ENCODE assay signal across 8 cellular contexts in the genomic region with DNA sequence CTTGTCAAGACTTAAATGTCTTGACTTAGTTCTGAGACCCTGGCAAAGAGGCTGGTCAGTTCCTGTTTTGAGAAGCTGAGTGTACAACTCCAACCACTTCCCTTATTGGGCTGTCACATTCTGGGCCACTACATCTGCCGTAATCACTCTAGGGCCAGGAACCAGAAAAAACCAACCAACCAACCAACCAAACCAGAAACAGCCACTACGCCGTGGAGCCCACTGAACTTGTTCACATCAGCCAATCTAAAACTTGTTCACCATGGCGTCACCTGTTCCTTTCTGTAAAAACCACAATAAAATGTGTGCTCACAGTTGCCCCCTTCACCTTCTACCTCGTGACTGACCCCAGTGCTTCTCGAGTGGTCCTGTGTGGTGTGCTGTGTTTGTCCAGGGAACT.
DNase-seq lines count a peak whose midpoint lies in the region; ATAC-seq and TF ChIP-seq lines count a peak whose summit lies in the region.

No MANE protein-coding gene starts in this region.

- WGBS in testis, 2 donors, result 85 to 92% methylated on average over 6 of the region's 6 CpGs

- DNase-seq in Right ventricle myocardium inferior (ENCODE audit: missing footprints) (no peak), left ventricle myocardium inferior (no peak), activated B cell treated with CpG ODN at 0.5 μM for 24 hours (peak; percentile 16), testis (peak; percentile 27), foreskin keratinocyte (no peak), cerebellum (ENCODE audit: low spot score) (no peak), NCI-H774 (lab: John Stamatoyannopoulos, UW) (no peak)

- peak overlapping the region; percentile 55 for H3K4me3 Mint-ChIP-seq in activated B cell treated with CpG ODN at 0.5 μM for 24 hours

- intact Hi-C loops in Right ventricle myocardium inferior (cut with DNase I) (no loop called here), left ventricle myocardium inferior (cut with micrococcal nuclease) (no loop called here), activated B cell treated with CpG ODN at 0.5 μM for 24 hours (cut with micrococcal nuclease) (loop anchor here (2.0 to 5.0 kb wide), 2 partner anchors 105 to 176 kb away; partner anchors contain the start of gene SCLT1), testis (cut with DNase I; ENCODE audit: low total_unique reads) (no loop called here)

- H3K27me3 Mint-ChIP-seq in activated B cell treated with CpG ODN at 0.5 μM for 24 hours, result no peaks in the 10 kb centered on the region

- ATAC-seq in Right ventricle myocardium inferior (peak; percentile 54), HG03103 (IDR thresholded peaks at IDR 0.05; ENCODE audit: low read depth, unreplicated experiment) (peak; percentile 72), activated B cell treated with CpG ODN at 0.5 μM for 24 hours (ENCODE audit: low read depth) (peak; percentile 93), foreskin keratinocyte (no peak)

- POLR2A ChIA-PET in activated B cell treated with CpG ODN at 0.5 μM for 24 hours (lab: Charles Lee), result no interaction called here

- H3K27ac Mint-ChIP-seq in activated B cell treated with CpG ODN at 0.5 μM for 24 hours, result peak overlapping the region; percentile 79

- H3K9me3 Mint-ChIP-seq in activated B cell treated with CpG ODN at 0.5 μM for 24 hours, result no peaks in the 10 kb centered on the region

- H3K4me1 Mint-ChIP-seq in activated B cell treated with CpG ODN at 0.5 μM for 24 hours, result peaks cover 23% of the 10 kb centered on the region

- H3K4me3 ChIP-seq in left ventricle myocardium inferior (no peak overlapping the region), testis (no peak overlapping the region)

- TF ChIP-seq POLR2A in testis (IDR thresholded peaks at IDR 0.05), result no peak

- no peaks in the 10 kb centered on the region for H3K4me1 ChIP-seq in left ventricle myocardium inferior
- no peaks in the 10 kb centered on the region for H3K4me1 ChIP-seq in testis
- H3K4me1 ChIP-seq in foreskin keratinocyte, result no peaks in the 10 kb centered on the region

- H3K27me3 ChIP-seq in left ventricle myocardium inferior (ENCODE audit: low read depth) (no peaks in the 10 kb centered on the region), testis (no peaks in the 10 kb centered on the region), foreskin keratinocyte (no peaks in the 10 kb centered on the region)

- no peaks in the 10 kb centered on the region for H3K36me3 ChIP-seq in left ventricle myocardium inferior
- no peaks in the 10 kb centered on the region for H3K36me3 ChIP-seq in testis (ENCODE audit: low read depth, missing control alignments)

- H3K27ac ChIP-seq in left ventricle myocardium inferior (replicated peaks) (no peak overlapping the region), testis (no peak overlapping the region), foreskin keratinocyte (no peak overlapping the region)

- CTCF ChIA-PET in activated B cell treated with CpG ODN at 0.5 μM for 24 hours (lab: Charles Lee), result no interaction called here

- TF ChIP-seq CTCF in left ventricle myocardium inferior (IDR thresholded peaks at IDR 0.05; ENCODE audit: borderline replicate concordance) (no peak), activated B cell treated with CpG ODN at 0.5 μM for 24 hours (IDR thresholded peaks at IDR 0.05) (no peak), testis (IDR thresholded peaks at IDR 0.05) (no peak), foreskin keratinocyte (conservative IDR thresholded peaks at IDR 0.05) (no peak)

- H3K9me3 ChIP-seq in left ventricle myocardium inferior (replicated peaks) (no peaks in the 10 kb centered on the region), testis (no peaks in the 10 kb centered on the region)

- H3K36me3 Mint-ChIP-seq in activated B cell treated with CpG ODN at 0.5 μM for 24 hours (ENCODE audit: low read depth), result no peaks in the 10 kb centered on the region

Comparison
In these comparisons a context has a peak if more than half of its experiments do, and no peak if none do; other contexts are left out.
1. DNase-seq: peak in activated B cell treated with CpG ODN at 0.5 μM for 24 hours (single experiment) and testis (single experiment); none in Right ventricle myocardium inferior (single experiment), left ventricle myocardium inferior (single experiment), foreskin keratinocyte (0 of 2), cerebellum (single experiment) and NCI-H774 (single experiment).